8 cellular contexts compared by ENCODE assay signal in genomic region chr7:64562246-64562620, GRCh38. TPM values are rescaled to one million over a fixed set of nuclear protein-coding genes. Genes with fewer than 3 reads are reported as not detected.
DNase-seq lines count a peak whose midpoint lies in the region; FAIRE-seq and TF ChIP-seq lines count a peak whose summit lies in the region.

No MANE protein-coding gene starts in this region.

- no peak for FAIRE-seq in H1 (lab: Jason Lieb, UNC)

- H4K8ac ChIP-seq in H1 (ENCODE audit: extremely low read depth, insufficient read depth, low read length): peak overlapping the region; percentile 96; the same call in 1 of the 2 replicates

- CTCF ChIA-PET in H1 (lab: Charles Lee; ENCODE audit: partially characterized antibody): no interaction called here

- H2AFZ ChIP-seq in H1 (ENCODE audit: low read length): no peak overlapping the region

- POLR2A ChIA-PET in H1 (lab: Charles Lee; ENCODE audit: partially characterized antibody): interaction anchor here (1.2 to 4.1 kb wide), 4 partner anchors 11 to 22 kb away, joined by 3 to 46 read pairs (median 3); no protein-coding TSS in a partner anchor

- H3K79me2 ChIP-seq in H1 (ENCODE audit: control insufficient read depth in 1 of 2, insufficient read depth in 2 of 2, low read length in 2 of 2): no peaks in the 10 kb centered on the region

- no peak overlapping the region for H2BK12ac ChIP-seq in H1 (ENCODE audit: low read depth, low read length)

- H3K9ac ChIP-seq in NT2/D1 (ENCODE audit: insufficient read length, low read depth) (peak overlapping the region; percentile 99), H1 (replicated peaks in 1 of 4; ENCODE audit: extremely low read depth in 1 of 4, low read depth in 3 of 4, low read length in 3 of 4) (peak overlapping the region in 1 of 4 experiments; percentile 97; a peak in 1 of 7 replicates)

- H4K5ac ChIP-seq in H1 (ENCODE audit: insufficient read length, low read depth, low read length): peak overlapping the region; percentile 66

- H3K23ac ChIP-seq in H1 (ENCODE audit: insufficient read length): no peak overlapping the region

- no peak for TF ChIP-seq POLR2A in H1 (IDR thresholded peaks at IDR 0.05; ENCODE audit: control extremely low read depth in 1 of 2, low read depth in 2 of 2, low read length in 2 of 2)
- TF ChIP-seq POLR2A in ovary (IDR thresholded peaks at IDR 0.05): no peak

- no peak overlapping the region for H2AK5ac ChIP-seq in H1 (ENCODE audit: low read depth, low read length)

- peak overlapping the region in 1 of 2 experiments; percentile 32; a peak in 1 of 4 replicates for H3K4me2 ChIP-seq in H1 (ENCODE audit: insufficient read depth in 1 of 2, low read depth in 2 of 2, low read length in 2 of 2)

- 93% methylated on average over 4 of the region's 4 CpGs; no CpG with 5 or more reads in 1 of the 2 experiments for WGBS in H1 (ENCODE audit: extremely low coverage in 1 of 2, insufficient coverage in 1 of 2, insufficient read length in 1 of 2, insufficient replicate concordance in 2 of 2, low coverage in 1 of 2, low lambda C conversion rate in 2 of 2, missing lambda C conversion rate in 1 of 2), 2 experiments
- 6 to 8% (median 7%) methylated on average over 4 of the region's 4 CpGs for WGBS in ovary, 3 donors

- no peaks in the 10 kb centered on the region; the same call in 1 of the 2 replicates for H3K9me3 ChIP-seq in NT2/D1 (ENCODE audit: insufficient read depth, low read length)
- H3K9me3 ChIP-seq in H1 (ENCODE audit: insufficient read depth in 2 of 2, low read depth in 1 of 2, low read length in 1 of 2): peaks cover 29 to 65% of the 10 kb centered on the region in 2 experiments
- no peaks in the 10 kb centered on the region for H3K9me3 ChIP-seq in ovary

- H3K56ac ChIP-seq in H1 (replicated peaks; ENCODE audit: insufficient read length, low read depth, low read length): no peak overlapping the region

- TF ChIP-seq CTCF in H1 (IDR thresholded peaks at IDR 0.05; ENCODE audit: control extremely low read depth in 1 of 3, insufficient read depth in 1 of 3, low read depth in 1 of 3, low read length in 3 of 3): no peak
- TF ChIP-seq CTCF in ovary (IDR thresholded peaks at IDR 0.05): no peak

- no peaks in the 10 kb centered on the region for H3K23me2 ChIP-seq in H1 (ENCODE audit: low read depth, low read length)

- H2BK20ac ChIP-seq in H1 (ENCODE audit: low read length): no peak overlapping the region

- H2BK15ac ChIP-seq in H1 (ENCODE audit: low read length): no peak overlapping the region

- no peak overlapping the region for H2BK120ac ChIP-seq in H1 (replicated peaks; ENCODE audit: low read depth, low read length)

- H3K27ac ChIP-seq in H1 (ENCODE audit: low read depth, low read length): no peak overlapping the region
- peak overlapping the region; percentile 19 to 79 for H3K27ac ChIP-seq in ovary

- H3K18ac ChIP-seq in H1 (ENCODE audit: extremely low read depth, low read length): no peak overlapping the region; the same call in 1 of the 2 replicates

- peak overlapping the region; percentile 85 for H3K4me3 ChIP-seq in GM08714 (ENCODE audit: low read length)
- peak overlapping the region; percentile 98 for H3K4me3 ChIP-seq in NT2/D1 (ENCODE audit: insufficient read length, low read depth)
- peak overlapping the region in 1 of 4 experiments; percentile 76; a peak in 2 of 8 replicates for H3K4me3 ChIP-seq in H1 (ENCODE audit: extremely low read depth in 1 of 4, insufficient read depth in 2 of 4, low read depth in 3 of 4, low read length in 4 of 4)
- H3K4me3 ChIP-seq in ovary: peak overlapping the region; percentile 58

- no peaks in the 10 kb centered on the region for H4K20me1 ChIP-seq in H1 (replicated peaks in 1 of 2; ENCODE audit: control insufficient read depth in 1 of 2, insufficient read depth in 2 of 2, low read length in 2 of 2)

- no peak overlapping the region for H4K91ac ChIP-seq in H1 (replicated peaks; ENCODE audit: insufficient read length, low read length)

- H2BK5ac ChIP-seq in H1 (ENCODE audit: low read depth, low read length): no peak overlapping the region

- intact Hi-C loops in ovary (cut with DNase I): no loop called here

- H3K4ac ChIP-seq in H1 (replicated peaks; ENCODE audit: insufficient read length, low read depth, low read length): no peak overlapping the region

- H3K36me3 ChIP-seq in NT2/D1 (ENCODE audit: insufficient read depth, insufficient read length, low read length) (peaks cover 38% of the 10 kb centered on the region), H1 (ENCODE audit: control insufficient read depth in 2 of 4, insufficient read depth in 4 of 4, low read length in 3 of 4) (no peaks in the 10 kb centered on the region; a peak in 1 of 8 replicates), ovary (no peaks in the 10 kb centered on the region)

- TF ChIP-seq EP300 in H1 (IDR thresholded peaks at IDR 0.05; ENCODE audit: borderline replicate concordance in 1 of 2, low read depth in 2 of 2, low read length in 2 of 2) (no peak), ovary (IDR thresholded peaks at IDR 0.05) (no peak)

- no peaks in the 10 kb centered on the region for H3K79me1 ChIP-seq in H1 (ENCODE audit: low read depth, low read length)

- no peak for TF ChIP-seq RAD21 in H1 (IDR thresholded peaks at IDR 0.05 in 1 of 2, conservative IDR thresholded peaks at IDR 0.05 in 1 of 2; ENCODE audit: low read depth in 2 of 2, low read length in 2 of 2)

- H3K4me1 ChIP-seq in NT2/D1 (ENCODE audit: insufficient read depth, insufficient read length) (no peaks in the 10 kb centered on the region), H1 (replicated peaks in 1 of 4; ENCODE audit: control insufficient read depth in 3 of 4, insufficient read depth in 4 of 4, low read length in 3 of 4) (no peaks in the 10 kb centered on the region; a peak in 1 of 7 replicates), ovary (ENCODE audit: insufficient read depth) (peaks cover 19% of the 10 kb centered on the region)

- H3K27me3 ChIP-seq in NT2/D1 (ENCODE audit: insufficient read depth, insufficient read length) (no peaks in the 10 kb centered on the region), H1 (replicated peaks in 1 of 4; ENCODE audit: control insufficient read depth in 3 of 4, extremely low read depth in 1 of 4, insufficient read depth in 3 of 4, low read length in 3 of 4) (no peaks in the 10 kb centered on the region), ovary (no peaks in the 10 kb centered on the region)

- DNase-seq in NT2/D1 (ENCODE audit: low read depth, low spot score) (no peak), H1 (ENCODE audit: low read depth in 1 of 2, low spot score in 2 of 2) (no peak), ovary (no peak), hypothalamus (lab: John Stamatoyannopoulos, UW) (no peak), NCI-H748 treated with DMSO at 0.1 percent for 48 hours (lab: John Stamatoyannopoulos, UW) (no peak), COLO668 (lab: John Stamatoyannopoulos, UW; ENCODE audit: unreplicated experiment) (no peak)
- DNase-seq in NK-92 treated with Interleukin-12 subunit alpha and Interleukin-12 subunit beta, amount 100 ng/mL, for 24 hours (lab: John Stamatoyannopoulos, UW): no peak

- H3K14ac ChIP-seq in H1 (ENCODE audit: insufficient read length): no peak overlapping the region

RNA-seq across cellular contexts. Expression of gene ZNF680, which starts 0.6 kb away (rescaled TPM):
- 15.3 and 16.9 TPM in 2 replicates for total RNA-seq in H1 (2021; fragmentation: NEBNext Ultra II Directional; extraction: Animal tissue kit (Norgen Biotek cat#: 25700))
- not detected in 2 replicates for polyA plus RNA-seq in H1 (2011; rRNA removed)
- not detected for polyA plus RNA-seq in H1 (2011; cell fraction: cytosol; rRNA removed)
- polyA plus RNA-seq in H1 (2011; cell fraction: nucleus; rRNA removed): not detected
- not detected in 4 replicates for polyA plus RNA-seq in H1 (2012, experiment 1 of 2)
- polyA plus RNA-seq in H1 (2012, experiment 2 of 2): not detected
- polyA plus RNA-seq in H1 (2013, experiment 1 of 2): 7.8 TPM
- 6.4 TPM for polyA plus RNA-seq in H1 (2013, experiment 2 of 2)
- polyA minus RNA-seq in H1 (2011; rRNA and poly(A)+ RNA removed): not detected in 2 replicates
- not detected for polyA minus RNA-seq in H1 (2011; cell fraction: cytosol; rRNA and poly(A)+ RNA removed)
- polyA minus RNA-seq in H1 (2011; cell fraction: nucleus; rRNA and poly(A)+ RNA removed): not detected
- total RNA-seq in ovary: 10 to 100 TPM; 16.5 to 34.1 (median 25.3) TPM
- 10 to 100 TPM; 10.0 to 11.1 TPM for polyA plus RNA-seq in ovary
